ENCODE assay signal across 10 cellular contexts in genomic region chr16:1003551-1004347, GRCh38. TPM values are rescaled to one million over a fixed set of nuclear protein-coding genes. Genes with fewer than 3 reads are reported as not detected.
DNase-seq lines count a peak whose midpoint lies in the region; ATAC-seq and TF ChIP-seq lines count a peak whose summit lies in the region.
"Had no signal": no experiment of that assay in that cellular context is flagged by ENCODE, and none has a peak within 500 bp of the region (broad histone marks: within the 10 kb centered on the region; RNA-seq: fewer than 3 reads in every experiment).

No MANE protein-coding gene starts in this region.

- H3K36me3 ChIP-seq in heart left ventricle: no peaks in the 10 kb centered on the region

- peak; percentile 49 for DNase-seq in EL
- DNase-seq in T-helper 2 cell: peak in 3 of 5 experiments; percentile 44 to 78 (median 47)
- DNase-seq in activated naive CD4-positive, alpha-beta T cell treated with anti-CD3 and anti-CD28 coated beads, Interleukin-2, amount 50 U/mL, for 72 hours (ENCODE audit: low spot score in 2 of 2): peak in 1 of 2 donors; percentile 76
- DNase-seq in stimulated activated CD4-positive, alpha-beta T cell treated with anti-CD3 and anti-CD28 coated beads, Interleukin-12 subunit alpha, Interleukin-12 subunit beta, amount 100 ng/mL, for 48 hours (ENCODE audit: low read depth in 2 of 3, low spot score in 1 of 3): peak; percentile 35 to 46 (median 42)
- no peak for DNase-seq in NCI-H2029 treated with DMSO at 0.1 percent for 48 hours (lab: John Stamatoyannopoulos, UW)
- DNase-seq in NCI-H748 treated with DMSO at 0.1 percent for 48 hours (lab: John Stamatoyannopoulos, UW): no peak
- no peak for DNase-seq in heart left ventricle
- DNase-seq in NCI-H1694 treated with DMSO at 0.1 percent for 48 hours (lab: John Stamatoyannopoulos, UW): no peak
- DNase-seq: NCI-H69 had no signal

- no peaks in the 10 kb centered on the region for H3K36me3 Mint-ChIP-seq in activated naive CD4-positive, alpha-beta T cell treated with anti-CD3 and anti-CD28 coated beads, Interleukin-2, amount 50 U/mL, for 72 hours

- H3K27ac ChIP-seq in heart left ventricle: no peak overlapping the region
- H3K27ac ChIP-seq: VCaP had no signal

- peak; percentile 74 for ATAC-seq in activated naive CD4-positive, alpha-beta T cell treated with anti-CD3 and anti-CD28 coated beads, Interleukin-2, amount 50 U/mL, for 72 hours
- ATAC-seq in heart left ventricle: no peak

- intact Hi-C loops in heart left ventricle (cut with DNase I): no loop called here

- no peak for TF ChIP-seq POLR2A in heart left ventricle (IDR thresholded peaks at IDR 0.05)

- no peak for TF ChIP-seq CTCF in heart left ventricle (IDR thresholded peaks at IDR 0.05)

- no peak overlapping the region for H3K4me3 ChIP-seq in heart left ventricle

- H3K9me3 Mint-ChIP-seq in activated naive CD4-positive, alpha-beta T cell treated with anti-CD3 and anti-CD28 coated beads, Interleukin-2, amount 50 U/mL, for 72 hours: no peaks in the 10 kb centered on the region

- H3K4me1 ChIP-seq in heart left ventricle: peaks cover 0 to 7% (median 0%) of the 10 kb centered on the region in 12 donors

- peak overlapping the region in 1 of 2 donors; percentile 89 for H3K27ac Mint-ChIP-seq in activated naive CD4-positive, alpha-beta T cell treated with anti-CD3 and anti-CD28 coated beads, Interleukin-2, amount 50 U/mL, for 72 hours

- no peaks in the 10 kb centered on the region for H3K9me3 ChIP-seq in heart left ventricle

- 72 to 80% (median 78%) methylated on average over 23 to 33 of the region's 33 CpGs for WGBS in heart left ventricle, 4 donors

- H3K27me3 ChIP-seq in heart left ventricle: peaks cover 0 to 44% (median 0%) of the 10 kb centered on the region in 9 donors

RNA-seq across cellular contexts. Expression of gene SOX8, which starts 22.2 kb away (rescaled TPM):
- total RNA-seq in activated naive CD4-positive, alpha-beta T cell treated with anti-CD3 and anti-CD28 coated beads, Interleukin-2, amount 50 U/mL, for 72 hours: 1 to 10 TPM in 1 of 2 donors, under 1 TPM in 1; 0.43 to 5.9 TPM
- total RNA-seq in heart left ventricle: 1 to 10 TPM in 2 of 9 donors, under 1 TPM in 7; 0.44 to 1.3 (median 0.81) TPM
- under 1 TPM; 0.50 to 0.65 TPM for polyA plus RNA-seq in heart left ventricle

RNA-seq across cellular contexts. Expression of gene LMF1, which starts 33.0 kb away (rescaled TPM):
- total RNA-seq in activated naive CD4-positive, alpha-beta T cell treated with anti-CD3 and anti-CD28 coated beads, Interleukin-2, amount 50 U/mL, for 72 hours: 10 to 100 TPM; 13.0 to 19.1 TPM
- total RNA-seq in heart left ventricle: 10 to 100 TPM in 3 of 9 donors, 1 to 10 TPM in 6; 4.3 to 19.2 (median 7.4) TPM
- 1 to 10 TPM; 5.3 to 6.1 TPM for polyA plus RNA-seq in heart left ventricle

Comparison
In these comparisons a context has a peak if more than half of its experiments do, and no peak if none do; other contexts are left out.
1. DNase-seq: peak in EL (single experiment), T-helper 2 cell (3 of 5) and stimulated activated CD4-positive, alpha-beta T cell treated with anti-CD3 and anti-CD28 coated beads, Interleukin-12 subunit alpha, Interleukin-12 subunit beta, amount 100 ng/mL, for 48 hours (3 of 3); none in NCI-H2029 treated with DMSO at 0.1 percent for 48 hours (single experiment), NCI-H748 treated with DMSO at 0.1 percent for 48 hours (single experiment), heart left ventricle (0 of 5) and NCI-H1694 treated with DMSO at 0.1 percent for 48 hours (single experiment).
2. ATAC-seq: peak in activated naive CD4-positive, alpha-beta T cell treated with anti-CD3 and anti-CD28 coated beads, Interleukin-2, amount 50 U/mL, for 72 hours (2 of 2); none in heart left ventricle (0 of 4).